In genomic region chr6:4655196-4656025, GRCh38 we compare ENCODE assay signal across 16 cellular contexts.
"Had no signal": no experiment of that assay in that cellular context is flagged by ENCODE, and none has a peak within 500 bp of the region (broad histone marks: within the 10 kb centered on the region; RNA-seq: fewer than 3 reads in every experiment).

No MANE protein-coding gene starts in this region.

- H3K27ac Mint-ChIP-seq: effector memory CD8-positive, alpha-beta T cell; naive thymus-derived CD4-positive, alpha-beta T cell; nephron progenitor cell had no signal

- H3K9me3 ChIP-seq: esophagus squamous epithelium, gastroesophageal sphincter, neutrophil had no signal

- H3K27me3 ChIP-seq: esophagus squamous epithelium, gastroesophageal sphincter, hepatocyte, neutrophil had no signal

- H3K4me3 Mint-ChIP-seq: effector memory CD8-positive, alpha-beta T cell; naive thymus-derived CD4-positive, alpha-beta T cell; nephron progenitor cell had no signal

- DNase-seq: effector memory CD8-positive, alpha-beta T cell; esophagus squamous epithelium; foreskin fibroblast; head of caudate nucleus; left colon; mammary epithelial cell; naive thymus-derived CD4-positive, alpha-beta T cell; nephron progenitor cell; small intestine; stimulated activated CD4-positive, alpha-beta T cell treated with anti-CD3 and anti-CD28 coated beads, Interleukin-12 subunit alpha, Interleukin-12 subunit beta, amount 100 ng/mL, for 4 hours; stimulated activated naive CD4-positive, alpha-beta T cell treated with Interleukin-2 at 50 U/mL for 16 hours; trophoblast cell had no signal

- H3K4me3 ChIP-seq: esophagus squamous epithelium, gastroesophageal sphincter, hepatocyte had no signal

- H3K9me3 Mint-ChIP-seq: effector memory CD8-positive, alpha-beta T cell had no signal

- H3K36me3 ChIP-seq: esophagus squamous epithelium, gastroesophageal sphincter, neutrophil had no signal

- FAIRE-seq: urothelium cell line had no signal
